In genomic region chr3:119536757-119537156, GRCh38 we compare ENCODE assay signal across 33 cellular contexts. TPM values are rescaled to one million over a fixed set of nuclear protein-coding genes. Genes with fewer than 3 reads are reported as not detected.
"Had no signal": no experiment of that assay in that cellular context is flagged by ENCODE, and none has a peak within 500 bp of the region (broad histone marks: within the 10 kb centered on the region; RNA-seq: fewer than 3 reads in every experiment).

No MANE protein-coding gene starts in this region.

- H3K27ac ChIP-seq: esophagus squamous epithelium, heart right ventricle, neural progenitor cell, parathyroid adenoma, psoas muscle, stomach, thyroid gland, upper lobe of left lung had no signal

- H3K27me3 Mint-ChIP-seq: activated CD4-positive, alpha-beta memory T cell treated with anti-CD3 and anti-CD28 coated beads, Interleukin-2, amount 10 ng/mL, durations not matched to agents 7 days and 5 days; activated T-helper 17 cell treated with anti-CD3 and anti-CD28 coated beads, Interleukin-2, amount 50 U/mL, for 72 hours; central memory CD8-positive, alpha-beta T cell; dendritic cell treated with granulocyte-macrophage colony-stimulating factor and Interleukin-4, amounts not matched to agents 40 ng/mL and 50 ng/mL, for 4 days; stimulated activated naive B cell treated with anti-CD40 and anti-IgM and Interleukin-4, amounts not matched to agents 10 μg/mL and 1 μg/mL and 100 μg/mL, for 72 hours had no signal

- H3K79me2 ChIP-seq: parathyroid adenoma had no signal

- H3K27ac Mint-ChIP-seq: activated CD4-positive, alpha-beta memory T cell treated with anti-CD3 and anti-CD28 coated beads, Interleukin-2, amount 10 ng/mL, durations not matched to agents 7 days and 5 days; activated CD4-positive, alpha-beta T cell treated with anti-CD3 and anti-CD28 coated beads, Interleukin-2, amount 10 ng/mL, durations not matched to agents 7 days and 5 days; activated T-helper 17 cell treated with anti-CD3 and anti-CD28 coated beads, Interleukin-2, amount 50 U/mL, for 72 hours; dendritic cell treated with granulocyte-macrophage colony-stimulating factor and Interleukin-4, amounts not matched to agents 40 ng/mL and 50 ng/mL, for 4 days; endodermal cell; natural killer cell; neural progenitor cell; stimulated activated naive B cell treated with anti-CD40 and anti-IgM and Interleukin-4, amounts not matched to agents 10 μg/mL and 1 μg/mL and 100 μg/mL, for 72 hours; WTC11 had no signal

- H3K27me3 ChIP-seq: esophagus squamous epithelium, heart right ventricle, neural progenitor cell, stomach, thyroid gland, upper lobe of left lung had no signal

- H3K4me3 Mint-ChIP-seq: activated CD4-positive, alpha-beta memory T cell treated with anti-CD3 and anti-CD28 coated beads, Interleukin-2, amount 10 ng/mL, durations not matched to agents 7 days and 5 days; activated CD4-positive, alpha-beta T cell treated with anti-CD3 and anti-CD28 coated beads, Interleukin-2, amount 10 ng/mL, durations not matched to agents 7 days and 5 days; activated T-cell treated with anti-CD3 and anti-CD28 coated beads, Interleukin-2, amount 50 U/mL, for 4 hours; activated T-helper 17 cell treated with anti-CD3 and anti-CD28 coated beads, Interleukin-2, amount 50 U/mL, for 72 hours; central memory CD8-positive, alpha-beta T cell; dendritic cell treated with granulocyte-macrophage colony-stimulating factor and Interleukin-4, amounts not matched to agents 40 ng/mL and 50 ng/mL, for 4 days; endodermal cell; natural killer cell; neural progenitor cell; stimulated activated naive B cell treated with anti-CD40 and anti-IgM and Interleukin-4, amounts not matched to agents 10 μg/mL and 1 μg/mL and 100 μg/mL, for 72 hours; WTC11 had no signal

- H3K36me3 Mint-ChIP-seq: natural killer cell, neural progenitor cell, WTC11 had no signal

- H2AFZ ChIP-seq: neural progenitor cell, parathyroid adenoma had no signal

- H3K9ac ChIP-seq: neural progenitor cell, parathyroid adenoma had no signal

- H3K36me3 ChIP-seq: esophagus squamous epithelium, heart right ventricle, neural progenitor cell, stomach, thyroid gland, upper lobe of left lung had no signal

- H3K9me3 ChIP-seq: esophagus squamous epithelium, heart right ventricle, psoas muscle, stomach, thyroid gland, upper lobe of left lung had no signal

- FAIRE-seq: bronchial epithelial cell had no signal

- H3K4me2 ChIP-seq: neural progenitor cell, smooth muscle cell had no signal

- H3K9me3 Mint-ChIP-seq: activated CD4-positive, alpha-beta memory T cell treated with anti-CD3 and anti-CD28 coated beads, Interleukin-2, amount 10 ng/mL, durations not matched to agents 7 days and 5 days; activated CD4-positive, alpha-beta T cell treated with anti-CD3 and anti-CD28 coated beads, Interleukin-2, amount 10 ng/mL, durations not matched to agents 7 days and 5 days; activated T-cell treated with anti-CD3 and anti-CD28 coated beads, Interleukin-2, amount 50 U/mL, for 4 hours; activated T-helper 17 cell treated with anti-CD3 and anti-CD28 coated beads, Interleukin-2, amount 50 U/mL, for 72 hours; central memory CD8-positive, alpha-beta T cell; dendritic cell treated with granulocyte-macrophage colony-stimulating factor and Interleukin-4, amounts not matched to agents 40 ng/mL and 50 ng/mL, for 4 days; endodermal cell; natural killer cell; neural progenitor cell; WTC11 had no signal

- H3K4me1 Mint-ChIP-seq: activated CD4-positive, alpha-beta T cell treated with anti-CD3 and anti-CD28 coated beads, Interleukin-2, amount 10 ng/mL, durations not matched to agents 7 days and 5 days; central memory CD8-positive, alpha-beta T cell; endodermal cell; natural killer cell; neural progenitor cell; WTC11 had no signal

- DNase-seq: activated CD4-positive, alpha-beta memory T cell treated with anti-CD3 and anti-CD28 coated beads, Interleukin-2, amount 10 ng/mL, durations not matched to agents 7 days and 5 days; activated CD4-positive, alpha-beta T cell treated with anti-CD3 and anti-CD28 coated beads for 1 hour; activated CD4-positive, alpha-beta T cell treated with anti-CD3 and anti-CD28 coated beads, Interleukin-2, amount 10 ng/mL, durations not matched to agents 7 days and 5 days; activated gamma-delta T cell treated with Interleukin-2 at 50 U/mL for 16 hours; activated naive CD4-positive, alpha-beta T cell treated with anti-CD3 and anti-CD28 coated beads, Interleukin-2, amount 50 U/mL, for 16 hours; activated T-cell treated with anti-CD3 and anti-CD28 coated beads, Interleukin-2, amount 50 U/mL, for 4 hours; amygdala; endodermal cell; esophagus squamous epithelium; foreskin melanocyte; heart right ventricle; mesenchymal stem cell; natural killer cell; occipital lobe; psoas muscle; stimulated activated CD4-positive, alpha-beta T cell treated with anti-CD3 and anti-CD28 coated beads, Interleukin-1b, Interleukin-23, amount 100 ng/mL, for 48 hours; stimulated activated CD4-positive, alpha-beta T cell treated with anti-CD3 and anti-CD28 coated beads, Interleukin-4, amount 100 ng/mL, for 4 hours; stimulated activated CD8-positive, alpha-beta memory T cell treated with anti-CD3 and anti-CD28 coated beads, Interleukin-4, amount 100 ng/mL, for 48 hours; stimulated activated naive B cell treated with anti-CD40 and anti-IgM and Interleukin-4, amounts not matched to agents 10 μg/mL and 1 μg/mL and 100 μg/mL, for 72 hours; stomach; thyroid gland; upper lobe of left lung had no signal

- ATAC-seq: activated T-cell treated with anti-CD3 and anti-CD28 coated beads, Interleukin-2, amount 50 U/mL, for 4 hours; activated T-helper 17 cell treated with anti-CD3 and anti-CD28 coated beads, Interleukin-2, amount 50 U/mL, for 72 hours; heart right ventricle; natural killer cell; psoas muscle; stimulated activated naive B cell treated with anti-CD40 and anti-IgM and Interleukin-4, amounts not matched to agents 10 μg/mL and 1 μg/mL and 100 μg/mL, for 72 hours; WTC11 had no signal

- H3K4me3 ChIP-seq: esophagus squamous epithelium, heart right ventricle, neural progenitor cell, psoas muscle, smooth muscle cell, stomach, thyroid gland, upper lobe of left lung had no signal

RNA-seq across cellular contexts. Expression of gene CD80, which starts 22.7 kb away (rescaled TPM):
- total RNA-seq: bronchial epithelial cell, glomerular endothelial cell, kidney epithelial cell, lower leg skin, smooth muscle cell had no signal
